ENCODE assay signal across 22 cellular contexts in the genomic region with DNA sequence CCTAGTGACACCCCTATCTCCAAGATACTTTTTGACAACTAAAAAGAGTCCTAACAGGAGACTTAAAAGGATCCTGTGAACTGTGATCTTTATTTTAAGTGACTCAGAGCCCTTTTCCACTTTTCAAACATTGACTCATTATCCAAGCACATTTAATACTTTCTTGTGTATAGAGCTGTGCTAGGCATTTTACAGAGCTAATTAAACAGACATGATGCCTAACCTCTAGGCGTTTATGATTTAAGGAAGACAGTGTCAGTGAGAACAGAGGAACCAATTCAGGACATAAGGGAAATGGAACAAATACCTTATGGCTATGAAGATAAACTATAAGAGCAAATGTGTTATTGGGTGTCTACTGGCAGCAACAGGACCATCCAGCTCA.
"Had no signal": no experiment of that assay in that cellular context is flagged by ENCODE, and none has a peak within 500 bp of the region (broad histone marks: within the 10 kb centered on the region; RNA-seq: fewer than 3 reads in every experiment).

No MANE protein-coding gene starts in this region.

- H3K9me3 ChIP-seq: esophagus squamous epithelium, thyroid gland had no signal

- ATAC-seq: activated CD8-positive, alpha-beta T cell treated with anti-CD3 and anti-CD28 coated beads, Interleukin-2, amount 10 ng/mL, durations not matched to agents 7 days and 5 days; activated naive CD8-positive, alpha-beta T cell treated with anti-CD3 and anti-CD28 coated beads, Interleukin-2, amount 50 U/mL, for 24 hours; left cardiac atrium had no signal

- H3K36me3 ChIP-seq: brain microvascular endothelial cell, esophagus squamous epithelium, thyroid gland had no signal

- DNase-seq: activated CD4-positive, alpha-beta T cell treated with anti-CD3 and anti-CD28 coated beads, Interleukin-2, amount 10 ng/mL, durations not matched to agents 7 days and 5 days; activated CD8-positive, alpha-beta memory T cell treated with anti-CD3 and anti-CD28 coated beads, Interleukin-2, amount 50 U/mL, for 4 hours; activated CD8-positive, alpha-beta T cell treated with anti-CD3 and anti-CD28 coated beads, Interleukin-2, amount 10 ng/mL, durations not matched to agents 7 days and 5 days; activated effector memory CD4-positive, alpha-beta T cell treated with Interleukin-2 at 50 U/mL for 16 hours; activated naive CD4-positive, alpha-beta T cell treated with anti-CD3 and anti-CD28 coated beads, Interleukin-2, amount 10 ng/mL, durations not matched to agents 7 days and 5 days; activated naive CD8-positive, alpha-beta T cell treated with anti-CD3 and anti-CD28 coated beads, Interleukin-2, amount 50 U/mL, for 24 hours; activated T-cell treated with anti-CD3 and anti-CD28 coated beads, Interleukin-2, amount 50 U/mL, for 48 hours; anterior cingulate cortex; brain microvascular endothelial cell; cerebellar nuclear complex; cortex of kidney; esophagus squamous epithelium; immature natural killer cell; left cardiac atrium; stimulated activated CD4-positive, alpha-beta T cell treated with anti-CD3 and anti-CD28 coated beads, Interleukin-12 subunit alpha, Interleukin-12 subunit beta, amount 100 ng/mL, for 4 hours; stimulated activated CD4-positive, alpha-beta T cell treated with anti-CD3 and anti-CD28 coated beads, Interleukin-1b, Interleukin-23, amount 100 ng/mL, for 48 hours; stimulated activated CD8-positive, alpha-beta memory T cell treated with anti-CD3 and anti-CD28 coated beads, Interleukin-4, amount 100 ng/mL, for 48 hours; stimulated activated naive CD4-positive, alpha-beta T cell; T1000; thyroid gland had no signal

- H3K27me3 ChIP-seq: brain microvascular endothelial cell, esophagus squamous epithelium, thyroid gland had no signal

- H3K27ac ChIP-seq: brain microvascular endothelial cell, esophagus squamous epithelium, parathyroid adenoma, thyroid gland had no signal

- H3K4me3 ChIP-seq: esophagus squamous epithelium, lung, thyroid gland had no signal

- H3K4me1 ChIP-seq: parathyroid adenoma, thyroid gland had no signal
